Comparison of ENCODE assay signal across 9 cellular contexts in genomic region chr4:133149364-133149695, GRCh38. TPM values are rescaled to one million over a fixed set of nuclear protein-coding genes. Genes with fewer than 3 reads are reported as not detected.
DNase-seq lines count a peak whose midpoint lies in the region; FAIRE-seq and TF ChIP-seq lines count a peak whose summit lies in the region.
"Had no signal": no experiment of that assay in that cellular context is flagged by ENCODE, and none has a peak within 500 bp of the region (broad histone marks: within the 10 kb centered on the region; RNA-seq: fewer than 3 reads in every experiment).

No MANE protein-coding gene starts in this region.

- intact Hi-C loops in breast epithelium (cut with DNase I; ENCODE audit: low total_unique reads) (no loop called here), MCF 10A (cut with micrococcal nuclease) (loop anchor here (5.0 kb wide), 1 partner anchor 1628 kb away; no protein-coding TSS in a partner anchor)

- peaks cover 5% of the 10 kb centered on the region for H3K9me3 Mint-ChIP-seq in MCF 10A (ENCODE audit: unreplicated experiment)
- H3K9me3 Mint-ChIP-seq in type B pancreatic cell: no peaks in the 10 kb centered on the region

- H3K4me1 ChIP-seq in breast epithelium (peaks cover 6 to 32% of the 10 kb centered on the region in 2 donors), muscle layer of colon (ENCODE audit: insufficient read depth, low read length) (peaks cover 54% of the 10 kb centered on the region)

- no peak overlapping the region for H3K9ac ChIP-seq in muscle layer of colon (ENCODE audit: low read length)

- CTCF ChIA-PET in MCF 10A (lab: Yijun Ruan, JAX): interaction anchor here (0.5 kb wide), 1 partner anchor 620 kb away, joined by 3 read pairs; no protein-coding TSS in a partner anchor

- peaks cover 3 to 98% of the 10 kb centered on the region in 2 donors for H3K27me3 ChIP-seq in breast epithelium
- peaks cover 54% of the 10 kb centered on the region for H3K27me3 ChIP-seq in bronchial epithelial cell (ENCODE audit: control insufficient read depth, insufficient read depth, low read length)
- peaks cover 32 to 59% of the 10 kb centered on the region in 2 donors for H3K27me3 ChIP-seq in muscle layer of colon (ENCODE audit: control insufficient read depth in 1 of 2, insufficient read depth in 2 of 2, low read length in 2 of 2)

- no peak overlapping the region for H3K4me3 Mint-ChIP-seq in MCF 10A (ENCODE audit: unreplicated experiment)
- peak overlapping the region; percentile 93 for H3K4me3 Mint-ChIP-seq in type B pancreatic cell

- TF ChIP-seq CTCF in breast epithelium (IDR thresholded peaks at IDR 0.05) (no peak), MCF 10A (IDR thresholded peaks at IDR 0.05; ENCODE audit: unreplicated experiment) (no peak), bronchial epithelial cell (IDR thresholded peaks at IDR 0.05; ENCODE audit: insufficient read depth, low read length, severe bottlenecking) (no peak), type B pancreatic cell (conservative IDR thresholded peaks at IDR 0.05) (no peak)

- FAIRE-seq in bronchial epithelial cell (lab: Jason Lieb, UNC): no peak

- POLR2A ChIA-PET in MCF 10A (lab: Yijun Ruan, JAX): no interaction called here

- no TSS peak for BruUV-seq in MCF 10A (replicated peaks; lab: Mats Ljungman, UMichigan)

- TF ChIP-seq POLR2A in breast epithelium (IDR thresholded peaks at IDR 0.05): no peak

- H3K4me1 Mint-ChIP-seq in MCF 10A (ENCODE audit: insufficient read depth, unreplicated experiment) (peaks cover 10% of the 10 kb centered on the region), type B pancreatic cell (ENCODE audit: unreplicated experiment) (peaks cover 24% of the 10 kb centered on the region)

- H3K27ac Mint-ChIP-seq in MCF 10A (ENCODE audit: low read depth, unreplicated experiment): no peak overlapping the region
- peak overlapping the region; percentile 80 for H3K27ac Mint-ChIP-seq in type B pancreatic cell

- H3K27ac ChIP-seq in breast epithelium (no peak overlapping the region), muscle layer of colon (ENCODE audit: low read depth, low read length) (no peak overlapping the region)

- no peaks in the 10 kb centered on the region for H3K36me3 ChIP-seq in breast epithelium
- H3K36me3 ChIP-seq in bronchial epithelial cell (ENCODE audit: control insufficient read depth, insufficient read depth, low read length): no peaks in the 10 kb centered on the region
- H3K36me3 ChIP-seq in muscle layer of colon (ENCODE audit: insufficient read depth, low read length): no peaks in the 10 kb centered on the region
- H3K36me3 ChIP-seq: HAP-1 had no signal

- H3K27me3 Mint-ChIP-seq in MCF 10A (ENCODE audit: insufficient read depth, unreplicated experiment): peaks cover 41% of the 10 kb centered on the region
- peaks cover 88% of the 10 kb centered on the region for H3K27me3 Mint-ChIP-seq in type B pancreatic cell

- H3K4me3 ChIP-seq in breast epithelium (peak overlapping the region; percentile 29 to 63 (median 42)), bronchial epithelial cell (ENCODE audit: low read depth, low read length) (peak overlapping the region; percentile 30), muscle layer of colon (ENCODE audit: low read depth in 1 of 2, low read length in 2 of 2) (peak overlapping the region; percentile 49 to 77)
- H3K4me3 ChIP-seq: HAP-1 had no signal

- H3K36me3 Mint-ChIP-seq in MCF 10A (ENCODE audit: insufficient read depth, unreplicated experiment) (no peaks in the 10 kb centered on the region), type B pancreatic cell (peaks cover 7% of the 10 kb centered on the region)

- DNase-seq in breast epithelium (ENCODE audit: low spot score in 2 of 2) (no peak), MCF 10A (ENCODE audit: unreplicated experiment) (no peak), bronchial epithelial cell (ENCODE audit: low read depth) (no peak), type B pancreatic cell (ENCODE audit: extremely low spot score, unreplicated experiment) (no peak), GF-D8 (lab: John Stamatoyannopoulos, UW) (no peak), COR-L47 (lab: John Stamatoyannopoulos, UW) (no peak)
- DNase-seq in activated CD8-positive, alpha-beta memory T cell treated with anti-CD3 and anti-CD28 coated beads for 24 hours: no peak

- no peaks in the 10 kb centered on the region for H3K9me3 ChIP-seq in breast epithelium
- no peaks in the 10 kb centered on the region for H3K9me3 ChIP-seq in muscle layer of colon (ENCODE audit: low read length)

RNA-seq across cellular contexts. Expression of gene PCDH10, which starts 0.2 kb away (rescaled TPM):
- total RNA-seq in breast epithelium (under 1 TPM in 2 of 3 donors, not detected in 1; 0.33 to 0.44 TPM), MCF 10A (2022) (not detected in 2 replicates), bronchial epithelial cell (under 0.01 TPM in 2 replicates), type B pancreatic cell (ENCODE audit: low replicate concordance) (10.4 and 61.9 TPM in 2 replicates)
